ENCODE assay signal across 8 cellular contexts in the genomic region with DNA sequence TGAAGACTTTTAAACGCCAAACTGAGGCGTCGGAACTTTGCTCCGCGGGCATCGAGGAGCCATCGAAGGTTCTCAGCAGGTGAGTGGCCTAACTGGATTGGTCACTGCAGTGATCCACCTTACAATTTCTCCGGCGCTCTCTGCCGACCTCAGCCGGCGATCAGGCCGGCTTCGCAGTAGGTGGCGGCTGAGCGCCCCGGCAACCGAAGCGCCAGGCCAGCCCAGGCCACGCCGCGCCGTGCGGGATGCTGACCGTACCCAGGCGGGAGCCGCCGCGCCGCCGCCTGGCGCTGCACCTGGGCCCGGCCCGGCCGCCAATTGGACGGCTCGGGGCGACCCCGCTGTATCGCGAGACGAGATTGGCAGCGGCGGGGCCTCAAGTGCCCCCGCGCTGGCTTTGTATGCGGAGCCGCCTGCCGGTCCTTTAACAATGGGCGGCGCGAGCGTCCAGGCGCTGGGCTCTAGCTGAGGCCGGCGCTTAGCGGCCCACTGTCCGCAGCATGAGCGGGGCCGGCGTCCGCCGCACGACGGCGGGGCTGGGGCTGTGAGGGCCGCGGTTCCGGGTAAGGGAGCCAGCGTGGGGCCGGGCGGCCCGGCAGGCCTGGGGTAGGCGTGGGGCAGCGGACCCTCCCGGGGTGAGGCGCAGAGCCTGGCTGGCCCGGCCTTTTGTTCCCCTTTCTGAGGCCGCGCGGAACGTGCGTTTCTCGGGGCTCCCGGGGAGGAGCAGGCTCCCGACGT. TPM values are rescaled to one million over a fixed set of nuclear protein-coding genes. Genes with fewer than 3 reads are reported as not detected.
DNase-seq lines count a peak whose midpoint lies in the region; ATAC-seq, FAIRE-seq and TF ChIP-seq lines count a peak whose summit lies in the region.

A gene with protein sequence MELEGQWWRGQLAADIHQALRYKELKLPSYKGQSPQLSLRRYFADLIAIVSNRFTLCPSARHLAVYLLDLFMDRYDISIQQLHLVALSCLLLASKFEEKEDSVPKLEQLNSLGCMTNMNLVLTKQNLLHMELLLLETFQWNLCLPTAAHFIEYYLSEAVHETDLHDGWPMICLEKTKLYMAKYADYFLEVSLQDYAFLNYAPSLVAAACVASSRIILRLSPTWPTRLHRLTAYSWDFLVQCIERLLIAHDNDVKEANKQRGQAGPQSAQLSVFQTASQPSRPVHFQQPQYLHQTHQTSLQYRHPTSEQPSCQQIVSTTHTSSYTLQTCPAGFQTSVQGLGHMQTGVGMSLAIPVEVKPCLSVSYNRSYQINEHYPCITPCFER (plus strand): TSS at position 427 of the 738 bp plus-strand sequence. CDS start 811 bp downstream, outside the sequence.

- no peaks in the 10 kb centered on the region for H3K9me1 ChIP-seq in keratinocyte (ENCODE audit: control insufficient read depth, extremely low read depth, insufficient read depth, low read length)

- no peaks in the 10 kb centered on the region for H3K9me3 Mint-ChIP-seq in central memory CD8-positive, alpha-beta T cell

- dilution Hi-C loops in keratinocyte (cut with MboI; ENCODE audit: extremely low pct_ligation_motif_present, low sequenced_read_pairs): no loop called here

- DNase-seq in AG04449 (ENCODE audit: low read depth, low spot score) (peak; percentile 31), NCI-H2227 (lab: John Stamatoyannopoulos, UW; ENCODE audit: unreplicated experiment) (peak; percentile 92), keratinocyte (ENCODE audit: low read depth, low spot score) (no peak)
- peak; percentile 61 to 72 (median 69) for DNase-seq in activated CD4-positive, CD25-positive, alpha-beta regulatory T cell (lab: John Stamatoyannopoulos, UW)
- peak; percentile 73 to 75 for DNase-seq in central memory CD8-positive, alpha-beta T cell (ENCODE audit: low spot score in 2 of 2)
- DNase-seq in stimulated activated CD4-positive, alpha-beta T cell treated with anti-CD3 and anti-CD28 coated beads, Interleukin-12 subunit alpha, Interleukin-12 subunit beta, amount 100 ng/mL, for 4 hours: peak; percentile 80

- no peak for FAIRE-seq in keratinocyte (lab: Jason Lieb, UNC)

- ATAC-seq in GM18867 (IDR thresholded peaks at IDR 0.05; ENCODE audit: unreplicated experiment) (peak; percentile 87), HG03095 (IDR thresholded peaks at IDR 0.05; ENCODE audit: unreplicated experiment) (peak; percentile 83)
- ATAC-seq in central memory CD8-positive, alpha-beta T cell (replicated peaks; ENCODE audit: extremely low read depth, poor library complexity, severe bottlenecking): peak; percentile 92

- no peaks in the 10 kb centered on the region for H4K20me1 ChIP-seq in keratinocyte (ENCODE audit: control insufficient read depth, extremely low read depth, insufficient read depth, low read length)

- peaks cover 12% of the 10 kb centered on the region for H3K4me1 ChIP-seq in keratinocyte (ENCODE audit: control insufficient read depth, extremely low read depth, insufficient read depth, low read length)

- CTCF ChIA-PET in AG04449 (lab: Yijun Ruan, JAX): interaction anchor here (0.6 kb wide), 1 partner anchor 720 kb away, joined by 4 read pairs; no protein-coding TSS in a partner anchor

- H3K4me1 Mint-ChIP-seq in central memory CD8-positive, alpha-beta T cell: peaks cover 36% of the 10 kb centered on the region

- no peaks in the 10 kb centered on the region for H3K27me3 ChIP-seq in keratinocyte (ENCODE audit: control insufficient read depth, extremely low read depth, insufficient read depth, low read length)

- TF ChIP-seq CTCF in AG04449 (IDR thresholded peaks at IDR 0.05; ENCODE audit: insufficient read depth, low read length, missing control alignments) (no peak), keratinocyte (optimal IDR thresholded peaks at IDR 0.05 in 1 of 3, IDR thresholded peaks at IDR 0.05 in 1 of 3, conservative IDR thresholded peaks at IDR 0.05 in 1 of 3; ENCODE audit: extremely low read depth in 1 of 3, insufficient read depth in 2 of 3, low read length in 3 of 3) (no peak)

- H3K36me3 Mint-ChIP-seq in central memory CD8-positive, alpha-beta T cell (ENCODE audit: insufficient read depth): peaks cover 7% of the 10 kb centered on the region

- H3K4me3 Mint-ChIP-seq in central memory CD8-positive, alpha-beta T cell: peak within 1 kb of the TSS; percentile 92

- H3K4me2 ChIP-seq in keratinocyte (ENCODE audit: control insufficient read depth, extremely low read depth, insufficient read depth, low read depth, low read length): peak within 1 kb of the TSS; percentile 88

- H3K4me3 ChIP-seq in AG04449 (ENCODE audit: low read depth, low read length) (peak within 1 kb of the TSS; percentile 80), keratinocyte (ENCODE audit: control insufficient read depth in 2 of 3, extremely low read depth in 1 of 3, insufficient read depth in 2 of 3, low read depth in 1 of 3, low read length in 3 of 3) (peak within 1 kb of the TSS; percentile 82 to 95 (median 89))

- H3K27ac ChIP-seq in keratinocyte (ENCODE audit: control insufficient read depth, insufficient read depth, low read length): peak within 1 kb of the TSS; percentile 77

- H3K27me3 Mint-ChIP-seq in central memory CD8-positive, alpha-beta T cell: peaks cover 10% of the 10 kb centered on the region

- peaks cover 35% of the 10 kb centered on the region for H3K79me2 ChIP-seq in keratinocyte (ENCODE audit: control insufficient read depth, insufficient read depth, low read length)

- H3K9ac ChIP-seq in keratinocyte (ENCODE audit: control insufficient read depth, extremely low read depth, insufficient read depth, low read length): peak within 1 kb of the TSS; percentile 92

- no peaks in the 10 kb centered on the region for H3K9me3 ChIP-seq in keratinocyte (ENCODE audit: control insufficient read depth, low read depth, low read length)

- peak within 1 kb of the TSS; percentile 95 for H3K27ac Mint-ChIP-seq in central memory CD8-positive, alpha-beta T cell (ENCODE audit: low read depth)

- H3K36me3 ChIP-seq in keratinocyte (ENCODE audit: control insufficient read depth in 2 of 2, extremely low read depth in 1 of 2, insufficient read depth in 2 of 2, low read length in 2 of 2): peaks cover 0 to under 1% of the 10 kb centered on the region in 2 experiments

- H2AFZ ChIP-seq in keratinocyte (ENCODE audit: control insufficient read depth, low read length): peak within 1 kb of the TSS; percentile 81

- POLR2A ChIA-PET in AG04449 (lab: Yijun Ruan, JAX): interaction anchor here (0.8 to 1.4 kb wide), 2 partner anchors 87 to 313 kb away, joined by 4 to 7 read pairs; partner anchors contain the start of gene ZNF518A

RNA-seq across cellular contexts. Expression of the gene that starts here (rescaled TPM):
- polyA plus RNA-seq in keratinocyte: 6.5 to 8.2 TPM (median 7.8 TPM) in 3 replicates
- polyA plus RNA-seq in keratinocyte (2011; ENCODE audit: low read depth): 1.5 TPM
- polyA plus RNA-seq in keratinocyte (2011; cell fraction: cytosol; rRNA removed): 3.7 and 6.4 TPM in 2 replicates
- 6.3 TPM in 2 replicates for polyA plus RNA-seq in keratinocyte (2011; cell fraction: nucleus; rRNA removed)
- polyA plus RNA-seq in keratinocyte (2012; ENCODE audit: low replicate concordance): 5.0 and 5.1 TPM in 2 replicates
- 3.9 to 16.5 TPM (median 13.0 TPM) in 3 replicates for polyA minus RNA-seq in keratinocyte
- polyA minus RNA-seq in keratinocyte (2011; cell fraction: cytosol; rRNA and poly(A)+ RNA removed): 7.9 TPM
- polyA minus RNA-seq in keratinocyte (2011; cell fraction: nucleus; rRNA and poly(A)+ RNA removed): 5.4 and 9.1 TPM in 2 replicates
